ENCODE assay signal across 8 cellular contexts in the genomic region with DNA sequence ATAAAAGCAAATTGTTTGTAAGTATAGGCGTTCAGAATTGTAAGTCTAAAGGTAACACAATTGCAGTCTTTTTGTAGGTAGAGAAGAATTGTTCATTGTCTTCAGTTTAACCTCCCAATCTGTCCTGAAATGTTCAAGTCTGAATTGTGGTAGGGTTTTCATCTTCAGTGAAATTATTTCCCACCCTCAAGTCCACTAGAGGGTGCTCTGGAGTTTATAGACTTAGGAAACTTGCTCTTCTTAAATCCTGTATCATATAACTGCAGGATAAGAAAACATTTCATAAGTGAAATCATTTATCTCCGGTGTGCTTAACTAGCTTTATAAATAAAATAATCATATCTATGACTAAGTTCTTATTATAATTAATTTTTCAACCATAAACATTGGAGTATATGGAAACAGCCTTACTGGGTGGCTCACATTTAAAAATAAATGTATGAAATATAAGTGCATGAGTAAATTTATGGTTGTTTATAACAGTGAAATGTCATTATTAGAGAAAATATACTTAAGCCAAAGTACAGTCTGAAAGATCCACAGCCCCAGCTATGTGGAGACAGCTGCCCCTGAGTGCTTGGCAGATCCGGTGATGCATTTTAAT.
DNase-seq lines count a peak whose midpoint lies in the region; ATAC-seq, FAIRE-seq and TF ChIP-seq lines count a peak whose summit lies in the region.

No MANE protein-coding gene starts in this region.

- H3K36me3 ChIP-seq in H7 (replicated peaks; ENCODE audit: control insufficient read depth, insufficient read depth, low read length) (peaks cover 12% of the 10 kb centered on the region), kidney epithelial cell (ENCODE audit: control insufficient read depth, insufficient read depth, low read length) (peaks cover 4% of the 10 kb centered on the region)

- TF ChIP-seq CTCF in C4-2B (conservative IDR thresholded peaks at IDR 0.05): peak; percentile 88
- TF ChIP-seq CTCF in brain (conservative IDR thresholded peaks at IDR 0.05): peak; percentile 74 to 77
- peak; percentile 58 for TF ChIP-seq CTCF in kidney epithelial cell (IDR thresholded peaks at IDR 0.05; ENCODE audit: insufficient read depth, low read length, poor library complexity, severe bottlenecking)

- ATAC-seq in GM18502 (IDR thresholded peaks at IDR 0.05; ENCODE audit: poor library complexity, unreplicated experiment): no peak
- ATAC-seq in HG02885 (IDR thresholded peaks at IDR 0.05; ENCODE audit: poor library complexity, unreplicated experiment): no peak

- no peaks in the 10 kb centered on the region for H3K27me3 Mint-ChIP-seq in brain

- peak overlapping the region in 4 of 5 experiments; percentile 8 to 75 (median 20) for H3K27ac Mint-ChIP-seq in brain

- no peak overlapping the region for H3K27ac ChIP-seq in C4-2B

- H3K9me3 Mint-ChIP-seq in brain: no peaks in the 10 kb centered on the region

- DNase-seq in H7 (peak; percentile 64), NCI-H526 treated with DMSO at 0.1 percent for 48 hours (lab: John Stamatoyannopoulos, UW) (peak; percentile 19), kidney epithelial cell (ENCODE audit: low read depth) (no peak), urothelium cell line (ENCODE audit: low spot score) (peak; percentile 47)

- H3K4me1 Mint-ChIP-seq in brain: peaks cover 29% of the 10 kb centered on the region

- H3K27me3 ChIP-seq in H7 (ENCODE audit: control insufficient read depth, insufficient read depth, low read length) (no peaks in the 10 kb centered on the region), kidney epithelial cell (ENCODE audit: control insufficient read depth, insufficient read depth, low read length) (no peaks in the 10 kb centered on the region)

- H3K36me3 Mint-ChIP-seq in brain: peaks cover 57% of the 10 kb centered on the region

- H3K4me3 Mint-ChIP-seq in brain: no peak overlapping the region

- H3K4me3 ChIP-seq in H7 (ENCODE audit: insufficient read depth, low read depth, low read length): no peak overlapping the region
- H3K4me3 ChIP-seq in kidney epithelial cell (ENCODE audit: low read depth, low read length): no peak overlapping the region

- no peak for FAIRE-seq in urothelium cell line (lab: Jason Lieb, UNC)
